In genomic region chr15:63041982-63042878, GRCh38 we compare ENCODE assay signal across 8 cellular contexts. TPM values are rescaled to one million over a fixed set of nuclear protein-coding genes. Genes with fewer than 3 reads are reported as not detected.
A peak's percentile ranks its signal among the peaks of the same experiment; 100 is the strongest.
DNase-seq lines count a peak whose midpoint lies in the region; ATAC-seq and TF ChIP-seq lines count a peak whose summit lies in the region.

TSS of gene TPM1 (plus strand) at chr15:63042747. CDS start at chr15:63042830, 83 bp downstream.

- H3K36me3 ChIP-seq in GM23338 (ENCODE audit: insufficient read depth) (peaks cover 18% of the 10 kb centered on the region; the same call in 1 of the 2 replicates), endocrine pancreas (ENCODE audit: control insufficient read depth, insufficient read depth, low read length) (no peaks in the 10 kb centered on the region), lung (ENCODE audit: control insufficient read depth in 2 of 2, insufficient read depth in 2 of 2, low read length in 2 of 2) (peaks cover 0 to 5% of the 10 kb centered on the region in 2 donors)

- H3F3A ChIP-seq in GM23338 (replicated peaks; ENCODE audit: low read depth) = peaks cover 22% of the 10 kb centered on the region

- H3K79me2 ChIP-seq in GM23338 (replicated peaks; ENCODE audit: insufficient read depth) = peaks cover 19% of the 10 kb centered on the region

- TF ChIP-seq CTCF in GM23338 (conservative IDR thresholded peaks at IDR 0.05; ENCODE audit: low read depth in 2 of 2) (peak in 1 of 2 experiments; percentile 25; a peak in 2 of 4 replicates), lung (IDR thresholded peaks at IDR 0.05; ENCODE audit: control extremely low read depth, extremely low read depth) (no peak), subcutaneous adipose tissue (IDR thresholded peaks at IDR 0.05; ENCODE audit: low read depth) (no peak)

- H3K27me3 ChIP-seq in GM23338 (ENCODE audit: insufficient read depth) = 0 out of 2 replicates have a peak, but pooled peaks cover 6% of the 10 kb centered on the region
- H3K27me3 ChIP-seq in endocrine pancreas (ENCODE audit: control insufficient read depth, insufficient read depth, low read length) = peaks cover 3% of the 10 kb centered on the region
- no peaks in the 10 kb centered on the region for H3K27me3 ChIP-seq in lung (ENCODE audit: control insufficient read depth, insufficient read depth)

- no peaks in the 10 kb centered on the region for H3K9me2 ChIP-seq in GM23338 (ENCODE audit: insufficient read depth)

- peaks cover 6% of the 10 kb centered on the region; the same call in 1 of the 2 replicates for H4K20me1 ChIP-seq in GM23338 (replicated peaks; ENCODE audit: insufficient read depth)

- DNase-seq in AG08396 (ENCODE audit: low spot score) = peak; percentile 94
- DNase-seq in GM23338 (ENCODE audit: low spot score) = peak; percentile 94
- peak in 2 of 34 experiments; percentile 6 to 15 for DNase-seq in T-cell
- DNase-seq in lung (ENCODE audit: low spot score) = peak; percentile 74

- peaks cover 50% of the 10 kb centered on the region for H3K4me1 ChIP-seq in GM23338 (ENCODE audit: insufficient read depth)
- H3K4me1 ChIP-seq in endocrine pancreas (ENCODE audit: control insufficient read depth, insufficient read depth, low read length) = no peaks in the 10 kb centered on the region
- H3K4me1 ChIP-seq in lung (ENCODE audit: control insufficient read depth in 2 of 2, insufficient read depth in 2 of 2, low read length in 2 of 2) = peaks cover 0 to 14% of the 10 kb centered on the region in 2 donors

- peak; percentile 76 for ATAC-seq in GM23338
- ATAC-seq in T-cell (replicated peaks in 1 of 4) = peak in 3 of 4 experiments; percentile 39 to 47 (median 43)
- ATAC-seq in lung (ENCODE audit: insufficient read depth, low FRiP score) = peak; percentile 63
- no peak for ATAC-seq in GM21447 (IDR thresholded peaks at IDR 0.05; ENCODE audit: unreplicated experiment)
- ATAC-seq in HG03139 (IDR thresholded peaks at IDR 0.05; ENCODE audit: unreplicated experiment) = no peak

- no peaks in the 10 kb centered on the region for H3K9me3 ChIP-seq in endocrine pancreas (ENCODE audit: control insufficient read depth, low read length)
- H3K9me3 ChIP-seq in lung (ENCODE audit: control insufficient read depth in 2 of 2, insufficient read depth in 1 of 2, low read length in 1 of 2) = no peaks in the 10 kb centered on the region

- no peaks in the 10 kb centered on the region; the same call in 2 of the 3 replicates for H3K9me3 Mint-ChIP-seq in GM23338
- H3K9me3 Mint-ChIP-seq in T-cell = no peaks in the 10 kb centered on the region

- H3K4me2 ChIP-seq in GM23338 = peak within 1 kb of the TSS; percentile 93

- H3K27ac Mint-ChIP-seq in GM23338 (peak within 1 kb of the TSS; percentile 93), T-cell (no peak within 1 kb of the TSS)

- H3K4me3 ChIP-seq in GM23338 (peak within 1 kb of the TSS; percentile 85), endocrine pancreas (ENCODE audit: control insufficient read depth, insufficient read depth, low read length) (peak within 1 kb of the TSS; percentile 44), lung (peak within 1 kb of the TSS; percentile 69)

- CTCF ChIA-PET in T-cell (lab: Charles Lee) = interaction anchor here in 1 of 2 donors (0.8 kb wide), 1 partner anchor 53 kb away, joined by 3 read pairs; no protein-coding TSS in a partner anchor

- H3K36me3 Mint-ChIP-seq in GM23338 (ENCODE audit: low read depth) (peaks cover 42% of the 10 kb centered on the region), T-cell (no peaks in the 10 kb centered on the region)

- no peak within 1 kb of the TSS for H2AFZ ChIP-seq in GM23338

- 2% methylated on average over 79 to 84 of the region's 84 CpGs for WGBS in lung, 2 donors

- H3K4me1 Mint-ChIP-seq in GM23338 = peaks cover 57% of the 10 kb centered on the region
- H3K4me1 Mint-ChIP-seq in T-cell = peaks cover 6 to 17% (median 15%) of the 10 kb centered on the region in 3 donors

- no peak within 1 kb of the TSS for H3K9ac ChIP-seq in endocrine pancreas (ENCODE audit: control insufficient read depth, insufficient read depth, low read length)

- POLR2A ChIA-PET in T-cell (lab: Charles Lee) = no interaction called here

- H3K4me3 Mint-ChIP-seq in GM23338 = peak within 1 kb of the TSS; percentile 98
- peak within 1 kb of the TSS; percentile 60 to 68 (median 64) for H3K4me3 Mint-ChIP-seq in T-cell

- H3K27me3 Mint-ChIP-seq in GM23338 (ENCODE audit: insufficient read depth, low read depth, poor library complexity) (peaks cover 28% of the 10 kb centered on the region), T-cell (peaks cover 56 to 72% of the 10 kb centered on the region in 2 donors)

- H3K27ac ChIP-seq in GM23338 (ENCODE audit: low read depth) (peak within 1 kb of the TSS; percentile 87), lung (ENCODE audit: low read depth in 1 of 2, low read length in 1 of 2) (peak within 1 kb of the TSS; percentile 71 to 99)

TF ChIP-seq in GM23338, 12 proteins besides CTCF, POLR2A, EP300 and RAD21 (continues in another document):
- TF ChIP-seq REST (IDR thresholded peaks at IDR 0.05; ENCODE audit: unreplicated experiment) (peak; percentile 20), ZNF114 (CRISPR knock-in tag; IDR thresholded peaks at IDR 0.05) (no peak)

RNA-seq across cellular contexts. Expression of gene TPM1, which starts in this region (rescaled TPM):
- 412 and 449 TPM in 2 replicates for total RNA-seq in GM23338 (2014; rRNA removed; shearing (Covaris generic))
- 913 and 929 TPM in 2 replicates for polyA plus RNA-seq in GM23338 (2016; fragmentation: Nextera tagmentation; extraction: Ambion mirVana)
- total RNA-seq in T-cell = 10 to 100 TPM; 12.1 to 27.0 (median 23.3) TPM
- total RNA-seq in lung = 100 to 1,000 TPM; 191 to 469 TPM
- 100 to 1,000 TPM; 118 to 194 TPM for polyA plus RNA-seq in lung
- total RNA-seq in subcutaneous adipose tissue = 100 to 1,000 TPM; 181 to 611 (median 293) TPM

Comparison
In these comparisons a context has a peak if more than half of its experiments do, and no peak if none do; other contexts are left out.
1. RNA of gene TPM1 (total RNA-seq): 191 to 469 TPM in lung, 412 to 449 TPM in GM23338 and 181 to 611 TPM in subcutaneous adipose tissue; 12.1 to 27.0 TPM in T-cell; every median in the first group is over 4 times any median in the second.
2. ATAC-seq: peak in GM23338 (single experiment), T-cell (3 of 4) and lung (single experiment); none in GM21447 (single experiment) and HG03139 (single experiment).
3. Peak in every context shown above with its lines, with median percentiles within 50 percentile points of each other: H3K4me3 ChIP-seq.